ENCODE assay signal across 6 cellular contexts in the genomic region with DNA sequence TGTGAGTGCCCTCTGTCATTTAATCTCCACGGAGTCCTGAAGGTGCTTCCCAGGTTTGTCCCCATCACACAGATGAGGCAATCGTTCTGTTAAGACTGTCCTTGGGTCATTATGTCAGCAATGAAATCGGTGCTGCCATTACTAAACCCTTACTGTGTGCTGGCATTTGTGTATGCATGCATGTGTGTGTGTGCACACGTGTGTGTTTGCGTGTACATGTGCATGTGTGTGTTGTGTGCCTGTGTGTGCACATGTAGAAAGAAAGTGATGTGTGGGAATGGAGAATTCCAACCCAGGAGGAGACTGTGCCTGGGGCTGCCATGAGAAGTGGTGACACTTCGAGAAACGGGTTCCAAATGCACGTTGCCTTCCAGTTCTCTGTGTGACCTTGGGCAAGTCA.
"Had no signal": no experiment of that assay in that cellular context is flagged by ENCODE, and none has a peak within 500 bp of the region (broad histone marks: within the 10 kb centered on the region; RNA-seq: fewer than 3 reads in every experiment).

No MANE protein-coding gene starts in this region.

- H3K4me3 ChIP-seq: GM23338, K562 had no signal

- DNase-seq: HCEC 1CT, IMR-90 had no signal

- FAIRE-seq: H1, H54, K562 had no signal

- H3K4me2 ChIP-seq: GM23338 had no signal

- ATAC-seq: GM23338, K562 had no signal

- H2AFZ ChIP-seq: GM23338 had no signal
